Comparison of ENCODE assay signal across 8 cellular contexts in genomic region chr2:203453858-203454451, GRCh38.
DNase-seq lines count a peak whose midpoint lies in the region; ATAC-seq, FAIRE-seq and TF ChIP-seq lines count a peak whose summit lies in the region.

No MANE protein-coding gene starts in this region.

- CTCF ChIA-PET in IMR-90 (lab: Yijun Ruan, JAX), result interaction anchor here (0.5 to 1.6 kb wide), 8 partner anchors 12 to 430 kb away, joined by 3 to 7 read pairs (median 4); partner anchors contain the start of gene CYP20A1

- BruUV-seq in IMR-90 (replicated peaks; lab: Mats Ljungman, UMichigan), result no TSS peak

- H2BK5ac ChIP-seq in IMR-90 (ENCODE audit: low read depth, low read length, poor library complexity, severe bottlenecking), result no peak overlapping the region

- no peaks in the 10 kb centered on the region for H4K20me1 ChIP-seq in IMR-90 (ENCODE audit: insufficient read depth, low read length)

- no peak overlapping the region for H3K23ac ChIP-seq in IMR-90 (ENCODE audit: low read depth, low read length)

- TF ChIP-seq CTCF in IMR-90 (conservative IDR thresholded peaks at IDR 0.05; ENCODE audit: low read depth, low read length) (peak; percentile 76), type B pancreatic cell (conservative IDR thresholded peaks at IDR 0.05) (peak; percentile 91)

- peaks cover 25% of the 10 kb centered on the region for H3K36me3 ChIP-seq in IMR-90 (ENCODE audit: control insufficient read depth, insufficient read depth, low read length)

- H3K27ac ChIP-seq in IMR-90 (ENCODE audit: insufficient read depth, low read length), result no peak overlapping the region

- H2BK15ac ChIP-seq in IMR-90 (ENCODE audit: low read depth, low read length), result no peak overlapping the region

- H3K18ac ChIP-seq in IMR-90 (ENCODE audit: low read depth, low read length), result no peak overlapping the region

- H3K4me3 Mint-ChIP-seq in type B pancreatic cell, result no peak overlapping the region

- peaks cover 4% of the 10 kb centered on the region for H3K36me3 Mint-ChIP-seq in type B pancreatic cell

- no peak overlapping the region for H3K4me3 ChIP-seq in IMR-90 (ENCODE audit: insufficient read depth, low read depth, low read length)

- no peak overlapping the region for H2AFZ ChIP-seq in IMR-90 (replicated peaks; ENCODE audit: low read length, poor library complexity)

- intact Hi-C loops in IMR-90 (cut with micrococcal nuclease), result loop anchor here (1.0 to 5.0 kb wide), 5 partner anchors 127 to 363 kb away; partner anchors contain the start of genes ABI2 and CYP20A1

- in situ Hi-C loops in IMR-90 (cut with MboI; ENCODE audit: low sequenced_read_pairs), result no loop called here

- POLR2A ChIA-PET in IMR-90 (lab: Charles Lee; ENCODE audit: unreplicated experiment), result no interaction called here

- H3K9ac ChIP-seq in IMR-90 (ENCODE audit: low read depth, low read length), result no peak overlapping the region

- no peak overlapping the region for H3K4me2 ChIP-seq in IMR-90 (ENCODE audit: low read depth, low read length)

- no peak overlapping the region for H3K14ac ChIP-seq in IMR-90 (replicated peaks; ENCODE audit: low read depth, low read length)

- H4K8ac ChIP-seq in IMR-90 (ENCODE audit: low read depth in 2 of 2, low read length in 2 of 2), result no peak overlapping the region

- no peak for TF ChIP-seq POLR2A in IMR-90 (IDR thresholded peaks at IDR 0.05; ENCODE audit: low read depth, low read length)

- peaks cover 12% of the 10 kb centered on the region for H3K4me1 Mint-ChIP-seq in type B pancreatic cell (ENCODE audit: unreplicated experiment)

- H3K9me3 ChIP-seq in IMR-90 (ENCODE audit: control insufficient read depth, insufficient read depth, low read length), result no peaks in the 10 kb centered on the region

- peaks cover 7% of the 10 kb centered on the region; the same call in 1 of the 2 replicates for H3K9me1 ChIP-seq in IMR-90 (ENCODE audit: insufficient read depth, low read length)

- H2AK9ac ChIP-seq in IMR-90 (replicated peaks; ENCODE audit: low read depth, low read length, poor library complexity), result no peak overlapping the region

- dilution Hi-C loops in IMR-90 (cut with HindIII; ENCODE audit: low sequenced_read_pairs, unreplicated experiment), result no loop called here

- H2AK5ac ChIP-seq in IMR-90 (ENCODE audit: low read depth, low read length), result no peak overlapping the region

- no peak overlapping the region for H4K91ac ChIP-seq in IMR-90 (ENCODE audit: insufficient read depth, low read depth, low read length)

- no CpG with 5 or more reads among the region's 1 CpG for WGBS in IMR-90 (ENCODE audit: extremely low coverage in 2 of 2, insufficient read length in 1 of 2), 2 experiments

- H3K79me1 ChIP-seq in IMR-90 (ENCODE audit: low read depth in 1 of 2, low read length in 2 of 2), result peaks cover 10 to 17% of the 10 kb centered on the region in 2 experiments; a peak in 3 of 4 replicates

- H3K9me3 Mint-ChIP-seq in type B pancreatic cell, result no peaks in the 10 kb centered on the region

- TF ChIP-seq RAD21 in IMR-90 (IDR thresholded peaks at IDR 0.05; ENCODE audit: low read length), result peak; percentile 78

- no peak overlapping the region for H2BK120ac ChIP-seq in IMR-90 (ENCODE audit: low read depth, low read length)

- ATAC-seq in IMR-90 (ENCODE audit: low read depth), result peak; percentile 78
- ATAC-seq in left lobe of liver, result peak; percentile 79
- ATAC-seq in GM19467 (IDR thresholded peaks at IDR 0.05; ENCODE audit: unreplicated experiment), result no peak

- peaks cover 11% of the 10 kb centered on the region for H3K4me1 ChIP-seq in IMR-90 (ENCODE audit: control insufficient read depth, insufficient read depth, low read length)

- H4K5ac ChIP-seq in IMR-90 (ENCODE audit: low read depth, low read length), result no peak overlapping the region

- H3K27me3 Mint-ChIP-seq in type B pancreatic cell, result no peaks in the 10 kb centered on the region

- H2BK20ac ChIP-seq in IMR-90 (ENCODE audit: low read depth, low read length), result no peak overlapping the region

- no peaks in the 10 kb centered on the region for H3K27me3 ChIP-seq in IMR-90 (ENCODE audit: control insufficient read depth, insufficient read depth, low read length)

- no peak overlapping the region for H3K56ac ChIP-seq in IMR-90 (ENCODE audit: extremely low read depth, insufficient read depth, low read length)

- peak overlapping the region; percentile 40 for H3K27ac Mint-ChIP-seq in type B pancreatic cell

- peak; percentile 49 for DNase-seq in A172 (ENCODE audit: low spot score)
- DNase-seq in GDM1 (lab: John Stamatoyannopoulos, UW), result peak; percentile 13
- DNase-seq in IMR-90, result peak; percentile 72
- peak; percentile 54 for DNase-seq in RCC 7860 (ENCODE audit: low spot score)
- peak; percentile 79 for DNase-seq in cerebellar cortex (ENCODE audit: low spot score)
- no peak for DNase-seq in left lobe of liver (ENCODE audit: low spot score)
- DNase-seq in type B pancreatic cell (ENCODE audit: extremely low spot score, unreplicated experiment), result no peak

- peak; percentile 85 for FAIRE-seq in RCC 7860 (lab: Jason Lieb, UNC)

- H3K4ac ChIP-seq in IMR-90 (ENCODE audit: low read depth, low read length), result no peak overlapping the region

TF ChIP-seq in IMR-90, 13 proteins besides CTCF, POLR2A, EP300 and RAD21:
- no peak for TF ChIP-seq FOS (IDR thresholded peaks at IDR 0.05; ENCODE audit: low read depth, low read length)
- TF ChIP-seq SMC3 (IDR thresholded peaks at IDR 0.05; ENCODE audit: low read depth, low read length), result peak; percentile 62

Comparison
In these comparisons a context has a peak if more than half of its experiments do, and no peak if none do; other contexts are left out.
1. DNase-seq: peak in A172 (single experiment), GDM1 (single experiment), IMR-90 (single experiment), RCC 7860 (single experiment) and cerebellar cortex (single experiment); none in left lobe of liver (single experiment) and type B pancreatic cell (single experiment).